ENCODE assay signal across 10 cellular contexts in the genomic region with DNA sequence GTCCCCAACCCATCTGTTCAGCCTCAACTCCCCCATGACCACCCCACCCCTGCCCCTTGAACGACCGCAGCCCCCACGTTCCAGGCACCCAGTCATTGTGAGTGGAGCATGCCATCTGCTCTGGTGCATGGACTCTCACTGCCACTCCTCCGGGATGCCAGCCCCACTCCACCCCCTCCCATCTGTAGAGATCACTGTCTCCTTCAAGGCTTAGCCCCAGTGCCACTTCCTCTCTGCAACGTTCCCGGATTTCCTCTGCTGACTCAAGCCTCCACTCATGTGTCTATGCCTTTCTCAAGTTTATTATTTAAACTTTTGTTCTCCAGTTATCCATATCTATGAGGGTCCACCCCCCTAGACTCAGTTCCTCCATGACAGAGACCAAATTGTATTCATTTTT. TPM values are rescaled to one million over a fixed set of nuclear protein-coding genes. Genes with fewer than 3 reads are reported as not detected.
A peak's percentile ranks its signal among the peaks of the same experiment; 100 is the strongest.
DNase-seq lines count a peak whose midpoint lies in the region; ATAC-seq and TF ChIP-seq lines count a peak whose summit lies in the region.
"Had no signal": no experiment of that assay in that cellular context is flagged by ENCODE, and none has a peak within 500 bp of the region (broad histone marks: within the 10 kb centered on the region; RNA-seq: fewer than 3 reads in every experiment).

No MANE protein-coding gene starts in this region.

- peaks cover 50% of the 10 kb centered on the region for H3K4me1 Mint-ChIP-seq in mesothelial cell of epicardium

- no peak for ATAC-seq in GM21737 (IDR thresholded peaks at IDR 0.05; ENCODE audit: unreplicated experiment)
- ATAC-seq in HG02885 (IDR thresholded peaks at IDR 0.05; ENCODE audit: poor library complexity, unreplicated experiment): no peak

- H3K4me3 Mint-ChIP-seq in mesothelial cell of epicardium: no peak overlapping the region
- H3K4me3 Mint-ChIP-seq: memory B cell had no signal

- H3K4me1 ChIP-seq in GM23248 (ENCODE audit: insufficient read depth) (peaks cover 52% of the 10 kb centered on the region), OCI-LY7 (ENCODE audit: insufficient read depth, low read length, poor library complexity, severe bottlenecking) (peaks cover 45% of the 10 kb centered on the region)

- no TSS peak for BruUV-seq in OCI-LY7 (replicated peaks; lab: Mats Ljungman, UMichigan)

- H3K9me3 ChIP-seq in GM23248 (ENCODE audit: low read depth) (no peaks in the 10 kb centered on the region), OCI-LY7 (ENCODE audit: low read length) (no peaks in the 10 kb centered on the region)

- no peaks in the 10 kb centered on the region for H3K27me3 Mint-ChIP-seq in mesothelial cell of epicardium (ENCODE audit: low read depth)

- H4K20me1 ChIP-seq in GM23248 (ENCODE audit: insufficient read depth): no peaks in the 10 kb centered on the region
- H4K20me1 ChIP-seq in OCI-LY7 (ENCODE audit: insufficient read depth, low read length): no peaks in the 10 kb centered on the region

- H3K9ac ChIP-seq in GM23248: no peak overlapping the region

- H3K27ac ChIP-seq in GM23248 (no peak overlapping the region), OCI-LY7 (ENCODE audit: low read depth, low read length, poor library complexity, severe bottlenecking) (no peak overlapping the region), dorsolateral prefrontal cortex (peak overlapping the region in 18 of 59 donors; percentile 13 to 81 (median 39))

- H2AFZ ChIP-seq in GM23248 (peak overlapping the region; percentile 11; the same call in 1 of the 2 replicates), OCI-LY7 (ENCODE audit: low read length) (peak overlapping the region; percentile 18; the same call in 1 of the 2 replicates)

- H3K9me3 Mint-ChIP-seq in mesothelial cell of epicardium: peaks cover 4% of the 10 kb centered on the region

- peaks cover 38% of the 10 kb centered on the region for H3F3A ChIP-seq in GM23248 (ENCODE audit: insufficient read depth)

- H3K36me3 ChIP-seq in GM23248 (ENCODE audit: low read depth): no peaks in the 10 kb centered on the region
- no peaks in the 10 kb centered on the region for H3K36me3 ChIP-seq in OCI-LY7 (ENCODE audit: insufficient read depth, low read length)

- H3K9me2 ChIP-seq in GM23248 (ENCODE audit: insufficient read depth) (no peaks in the 10 kb centered on the region), OCI-LY7 (ENCODE audit: insufficient read depth, low read length) (no peaks in the 10 kb centered on the region)

- H3K27ac Mint-ChIP-seq in mesothelial cell of epicardium: no peak overlapping the region
- H3K27ac Mint-ChIP-seq: memory B cell had no signal

- DNase-seq in GM23248 (no peak), OCI-LY7 (ENCODE audit: low spot score) (no peak), dorsolateral prefrontal cortex (peak in 7 of 10 donors; percentile 32 to 52 (median 45)), pons (ENCODE audit: low spot score) (peak; percentile 72), mesothelial cell of epicardium (ENCODE audit: low spot score in 2 of 2, unreplicated experiment in 2 of 2) (no peak), GM03348 (ENCODE audit: low spot score) (no peak)
- DNase-seq: NCI-H187 treated with DMSO at 0.1 percent for 48 hours had no signal

- CTCF ChIA-PET in OCI-LY7 (lab: Charles Lee; ENCODE audit: unreplicated experiment): no interaction called here

- H3K4me2 ChIP-seq in GM23248 (ENCODE audit: unreplicated experiment) (no peak overlapping the region), OCI-LY7 (ENCODE audit: low read length) (peak overlapping the region; percentile 13; the same call in 1 of the 2 replicates)

- TF ChIP-seq CTCF in OCI-LY7 (conservative IDR thresholded peaks at IDR 0.05; ENCODE audit: low read length): no peak
- TF ChIP-seq CTCF in dorsolateral prefrontal cortex (IDR thresholded peaks at IDR 0.05 in 54 of 56, conservative IDR thresholded peaks at IDR 0.05 in 2 of 56; ENCODE audit: low read depth in 1 of 56, partially characterized antibody in 56 of 56): no peak
- TF ChIP-seq CTCF in mesothelial cell of epicardium (IDR thresholded peaks at IDR 0.05; ENCODE audit: unreplicated experiment): no peak

- H3K27me3 ChIP-seq in GM23248 (replicated peaks; ENCODE audit: insufficient read depth) (no peaks in the 10 kb centered on the region), dorsolateral prefrontal cortex (no peaks in the 10 kb centered on the region)

- intact Hi-C loops in OCI-LY7 (cut with micrococcal nuclease; ENCODE audit: unreplicated experiment): no loop called here
- intact Hi-C loops in dorsolateral prefrontal cortex (cut with DNase I): loop anchor here (2.0 to 5.0 kb wide), 3 partner anchors 52 to 151 kb away; partner anchors contain the start of gene MAML3 (in 2 of the 2)

- POLR2A ChIA-PET in OCI-LY7 (lab: Charles Lee): no interaction called here

- WGBS in GM23248 (ENCODE audit: low coverage in 1 of 2, low lambda C conversion rate in 2 of 2, missing lambda C conversion rate in 2 of 2), 2 experiments: 44 to 49% methylated on average over 5 to 6 of the region's 6 CpGs

- in situ Hi-C loops in GM23248 (cut with MboI): no loop called here

- peaks cover 4% of the 10 kb centered on the region for H3K36me3 Mint-ChIP-seq in mesothelial cell of epicardium

- H3K79me2 ChIP-seq in GM23248 (ENCODE audit: insufficient read depth): peaks cover 8% of the 10 kb centered on the region; the same call in 1 of the 2 replicates
- no peaks in the 10 kb centered on the region for H3K79me2 ChIP-seq in OCI-LY7 (ENCODE audit: insufficient read depth, low read depth, low read length)

- no peak overlapping the region for H3K4me3 ChIP-seq in GM23248
- H3K4me3 ChIP-seq in OCI-LY7 (ENCODE audit: low read depth, low read length, poor library complexity, severe bottlenecking): no peak overlapping the region
- peak overlapping the region in 14 of 59 donors; percentile 7 to 62 (median 20) for H3K4me3 ChIP-seq in dorsolateral prefrontal cortex

RNA-seq across cellular contexts. Expression of gene MAML3, which starts 54.0 kb away (rescaled TPM):
- 1.5 and 1.9 TPM in 2 replicates for total RNA-seq in GM23248 (2014; rRNA removed; shearing (Covaris generic))
- 0.61 and 0.96 TPM in 2 replicates for polyA plus RNA-seq in GM23248 (2016; fragmentation: Nextera tagmentation; extraction: Ambion mirVana)
- total RNA-seq in OCI-LY7 (2014; rRNA removed; shearing (Covaris generic)): 1.2 and 1.8 TPM in 2 replicates
- 0.74 and 0.80 TPM in 2 replicates for total RNA-seq in OCI-LY7 (2022)
- 1 to 10 TPM; 2.5 to 9.3 (median 4.8) TPM for total RNA-seq in dorsolateral prefrontal cortex
- 24.8 to 26.9 TPM (median 26.0 TPM) in 3 replicates for total RNA-seq in mesothelial cell of epicardium

Comparison
In these comparisons a context has a peak if more than half of its experiments do, and no peak if none do; other contexts are left out.
1. DNase-seq: peak in dorsolateral prefrontal cortex (7 of 10) and pons (single experiment); none in GM23248 (single experiment), OCI-LY7 (single experiment), mesothelial cell of epicardium (0 of 2) and GM03348 (single experiment).